29 cellular contexts compared by ENCODE assay signal in the genomic region with DNA sequence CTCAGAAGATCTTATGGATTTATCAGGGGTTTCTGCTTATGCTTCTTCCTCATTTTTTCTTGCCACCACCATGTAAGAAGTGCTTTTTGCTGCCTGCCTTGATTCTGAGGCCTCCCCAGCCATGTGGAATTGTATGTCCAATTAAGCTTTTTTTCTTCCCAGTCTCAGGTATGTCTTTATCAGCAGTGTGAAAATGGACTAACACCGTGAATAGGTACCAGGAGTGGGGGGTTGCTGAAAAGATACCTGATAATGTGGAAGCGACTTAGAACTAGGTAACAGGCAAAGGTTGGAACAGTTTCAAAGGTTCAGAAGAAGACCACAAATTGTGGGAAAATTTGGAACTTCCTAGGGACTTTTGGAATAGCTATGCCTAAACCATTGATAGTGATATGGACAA.
"Had no signal": no experiment of that assay in that cellular context is flagged by ENCODE, and none has a peak within 500 bp of the region (broad histone marks: within the 10 kb centered on the region; RNA-seq: fewer than 3 reads in every experiment).

No MANE protein-coding gene starts in this region.

- DNase-seq: colonic mucosa; cortex of kidney; dermis blood vessel endothelial cell; dorsolateral prefrontal cortex; effector CD4-positive, alpha-beta T cell; effector CD8-positive, alpha-beta T cell; effector memory CD4-positive, alpha-beta T cell; effector memory CD8-positive, alpha-beta T cell; endodermal cell; erythroblast; esophagus squamous epithelium; foreskin fibroblast; foreskin keratinocyte; foreskin melanocyte; gastrocnemius medialis; glutamatergic neuron; head of caudate nucleus; heart left ventricle; heart right ventricle had no signal

- H3K27ac ChIP-seq: colonic mucosa, coronary artery, dorsolateral prefrontal cortex, epithelial cell of prostate, esophagus muscularis mucosa, esophagus squamous epithelium, foreskin keratinocyte, gastrocnemius medialis, gastroesophageal sphincter, heart left ventricle, heart right ventricle, hepatocyte had no signal

- ATAC-seq: effector memory CD8-positive, alpha-beta T cell; esophagus mucosa; foreskin keratinocyte; gastrocnemius medialis; gastroesophageal sphincter; heart left ventricle; heart right ventricle had no signal

- FAIRE-seq: colon, endometrium, endothelial cell of umbilical vein, frontal cortex had no signal

- H3K9me3 ChIP-seq: colonic mucosa, esophagus muscularis mucosa, gastrocnemius medialis had no signal

- H3K4me1 ChIP-seq: colonic mucosa, esophagus squamous epithelium, foreskin keratinocyte, gastrocnemius medialis, heart left ventricle, heart right ventricle had no signal

- H3K36me3 ChIP-seq: colonic mucosa, esophagus muscularis mucosa, esophagus squamous epithelium, gastrocnemius medialis, gastroesophageal sphincter, heart left ventricle, heart right ventricle had no signal

- H3K27me3 ChIP-seq: colonic mucosa, dorsolateral prefrontal cortex, esophagus muscularis mucosa, esophagus squamous epithelium, foreskin keratinocyte, gastrocnemius medialis, gastroesophageal sphincter, heart left ventricle, heart right ventricle, hepatocyte had no signal

- H3K4me3 ChIP-seq: colonic mucosa, coronary artery, dorsolateral prefrontal cortex, esophagus muscularis mucosa, esophagus squamous epithelium, gastrocnemius medialis, gastroesophageal sphincter, heart left ventricle, heart right ventricle, hepatocyte had no signal

- H2AFZ ChIP-seq: hepatocyte had no signal

- H3K79me2 ChIP-seq: hepatocyte had no signal

- H3K4me2 ChIP-seq: hepatocyte had no signal
